In genomic region chr5:142677212-142677611, GRCh38 we compare ENCODE assay signal across 17 cellular contexts. TPM values are rescaled to one million over a fixed set of nuclear protein-coding genes. Genes with fewer than 3 reads are reported as not detected.
"Had no signal": no experiment of that assay in that cellular context is flagged by ENCODE, and none has a peak within 500 bp of the region (broad histone marks: within the 10 kb centered on the region; RNA-seq: fewer than 3 reads in every experiment).

No MANE protein-coding gene starts in this region.

- H3K27ac ChIP-seq: gastrocnemius medialis, left ventricle myocardium inferior, psoas muscle, sigmoid colon, transverse colon had no signal

- H3K4me3 ChIP-seq: gastrocnemius medialis, heart right ventricle, left ventricle myocardium inferior, psoas muscle, sigmoid colon, transverse colon had no signal

- H3K36me3 ChIP-seq: gastrocnemius medialis, sigmoid colon, transverse colon had no signal

- H3K27me3 ChIP-seq: gastrocnemius medialis, heart right ventricle, sigmoid colon, transverse colon had no signal

- ATAC-seq: activated T-helper 17 cell treated with anti-CD3 and anti-CD28 coated beads, Interleukin-2, amount 50 U/mL, for 72 hours; gastrocnemius medialis; heart right ventricle; psoas muscle; stimulated activated naive CD8-positive, alpha-beta T cell treated with anti-CD3 and anti-CD28 coated beads, Interleukin-15, amount 100 ng/mL, for 72 hours; WTC11 had no signal

- H3K4me1 ChIP-seq: psoas muscle, sigmoid colon had no signal

- H3K9me3 ChIP-seq: gastrocnemius medialis, heart right ventricle, left ventricle myocardium inferior, psoas muscle, sigmoid colon, transverse colon had no signal

- DNase-seq: activated CD4-positive, alpha-beta T cell treated with anti-CD3 and anti-CD28 coated beads, Interleukin-2, amount 10 ng/mL, durations not matched to agents 7 days and 5 days; activated CD8-positive, alpha-beta memory T cell treated with anti-CD3 and anti-CD28 coated beads for 24 hours; cerebellar nuclear complex; gastrocnemius medialis; heart right ventricle; left ventricle myocardium inferior; mesendoderm; nephron progenitor cell; psoas muscle; sigmoid colon; stimulated activated CD4-positive, alpha-beta T cell treated with anti-CD3 and anti-CD28 coated beads, Interleukin-4, amount 100 ng/mL, for 1 hour; stimulated activated CD8-positive, alpha-beta memory T cell treated with anti-CD3 and anti-CD28 coated beads, Interleukin-4, amount 100 ng/mL, for 48 hours; stimulated activated naive CD8-positive, alpha-beta T cell treated with anti-CD3 and anti-CD28 coated beads, Interleukin-15, amount 100 ng/mL, for 72 hours; T-helper 1 cell; transverse colon had no signal

RNA-seq across cellular contexts. Expression of gene FGF1, which starts 8.7 kb away (rescaled TPM):
- total RNA-seq: activated CD4-positive, alpha-beta T cell treated with anti-CD3 and anti-CD28 coated beads, Interleukin-2, amount 10 ng/mL, durations not matched to agents 7 days and 5 days; activated T-helper 17 cell treated with anti-CD3 and anti-CD28 coated beads, Interleukin-2, amount 50 U/mL, for 72 hours had no signal
